ENCODE assay signal across 8 cellular contexts in genomic region chr15:101201411-101202174, GRCh38. TPM values are rescaled to one million over a fixed set of nuclear protein-coding genes. Genes with fewer than 3 reads are reported as not detected.
DNase-seq lines count a peak whose midpoint lies in the region; FAIRE-seq and TF ChIP-seq lines count a peak whose summit lies in the region.

No MANE protein-coding gene starts in this region.

- no peaks in the 10 kb centered on the region for H3K9me3 ChIP-seq in adipocyte (ENCODE audit: control insufficient read depth, low read length)
- H3K9me3 ChIP-seq in cardiac muscle cell (ENCODE audit: low read depth): no peaks in the 10 kb centered on the region
- no peaks in the 10 kb centered on the region for H3K9me3 ChIP-seq in small intestine (ENCODE audit: control insufficient read depth, low read depth)

- peaks cover 0 to 2% (median 0%) of the 10 kb centered on the region in 3 donors for H3K27me3 Mint-ChIP-seq in CD14-positive monocyte (ENCODE audit: low read depth in 3 of 3)

- no peak for FAIRE-seq in small intestine (lab: Jason Lieb, UNC)

- WGBS in small intestine, 3 donors: 50 to 73% (median 68%) methylated on average over 5 of the region's 5 CpGs

- TF ChIP-seq CTCF in CD14-positive monocyte (IDR thresholded peaks at IDR 0.05) (no peak), cardiac muscle cell (IDR thresholded peaks at IDR 0.05; ENCODE audit: low read depth, low read length) (no peak), GM13976 (IDR thresholded peaks at IDR 0.05; ENCODE audit: borderline replicate concordance, control extremely low read depth, extremely low read depth, insufficient read depth, missing control alignments) (no peak)

- H3K4me3 ChIP-seq in adipocyte (ENCODE audit: low read length) (peak overlapping the region; percentile 51), cardiac muscle cell (no peak overlapping the region), small intestine (ENCODE audit: low read depth in 1 of 2, low read length in 2 of 2) (no peak overlapping the region)

- H3K4me3 Mint-ChIP-seq in CD14-positive monocyte: peak overlapping the region in 1 of 2 donors; percentile 26

- intact Hi-C loops in CD14-positive monocyte (cut with micrococcal nuclease): loop anchor here in 1 of 2 donors (5.0 kb wide), 1 partner anchor 41 kb away; no protein-coding TSS in a partner anchor

- peaks cover 75% of the 10 kb centered on the region for H3K4me1 Mint-ChIP-seq in CD14-positive monocyte

- H3K27ac ChIP-seq in cardiac muscle cell (peak overlapping the region; percentile 67), small intestine (ENCODE audit: low read depth in 1 of 2, low read length in 1 of 2) (peak overlapping the region in 1 of 2 donors; percentile 79)

- peak overlapping the region; percentile 81 to 93 (median 90) for H3K27ac Mint-ChIP-seq in CD14-positive monocyte

- H3K27me3 ChIP-seq in adipocyte (replicated peaks; ENCODE audit: control insufficient read depth, insufficient read depth, low read length): no peaks in the 10 kb centered on the region
- H3K27me3 ChIP-seq in cardiac muscle cell: no peaks in the 10 kb centered on the region
- H3K27me3 ChIP-seq in small intestine (ENCODE audit: control insufficient read depth in 2 of 2, insufficient read depth in 2 of 2, low read length in 2 of 2): no peaks in the 10 kb centered on the region

- peaks cover 10 to 25% of the 10 kb centered on the region in 2 donors for H3K36me3 Mint-ChIP-seq in CD14-positive monocyte

- no peaks in the 10 kb centered on the region for H3K36me3 ChIP-seq in adipocyte (ENCODE audit: control insufficient read depth, insufficient read depth, low read length, severe bottlenecking)
- H3K36me3 ChIP-seq in cardiac muscle cell: no peaks in the 10 kb centered on the region
- no peaks in the 10 kb centered on the region for H3K36me3 ChIP-seq in small intestine (ENCODE audit: control insufficient read depth in 2 of 2, insufficient read depth in 2 of 2, low read length in 2 of 2)

- H3K9me3 Mint-ChIP-seq in CD14-positive monocyte: no peaks in the 10 kb centered on the region

- peak; percentile 85 for DNase-seq in CD14-positive monocyte (ENCODE audit: low spot score)
- peak; percentile 93 to 95 for DNase-seq in Kasumi-1 (lab: John Stamatoyannopoulos, UW)
- DNase-seq in adipocyte (ENCODE audit: low read depth): peak; percentile 98
- DNase-seq in cardiac muscle cell (ENCODE audit: low read depth in 1 of 2, low spot score in 1 of 2): peak; percentile 62 to 98
- peak; percentile 67 for DNase-seq in pons (ENCODE audit: low spot score)
- no peak for DNase-seq in small intestine
- DNase-seq in GM13976 (ENCODE audit: low spot score): no peak
- DNase-seq in NCI-H774 (lab: John Stamatoyannopoulos, UW): no peak

- in situ Hi-C loops in GM13976 (cut with MboI; ENCODE audit: low sequenced_read_pairs, unreplicated experiment): no loop called here

- peaks cover 46% of the 10 kb centered on the region for H3K4me1 ChIP-seq in adipocyte (ENCODE audit: control insufficient read depth, insufficient read depth, low read length)
- peaks cover 48% of the 10 kb centered on the region for H3K4me1 ChIP-seq in cardiac muscle cell (ENCODE audit: low read depth)
- H3K4me1 ChIP-seq in small intestine (ENCODE audit: control insufficient read depth in 2 of 2, insufficient read depth in 1 of 2, low read depth in 1 of 2, low read length in 1 of 2): peaks cover 0 to 12% of the 10 kb centered on the region in 2 donors

- H3K9ac ChIP-seq in adipocyte (ENCODE audit: low read length): peak overlapping the region; percentile 69

RNA-seq across cellular contexts. Expression of gene CHSY1, which starts 50.3 kb away (rescaled TPM):
- polyA plus RNA-seq in CD14-positive monocyte (1 to 10 TPM; 2.7 to 3.0 TPM), cardiac muscle cell (33.4 and 36.0 TPM in 2 replicates), small intestine (1 to 10 TPM; 1.6 to 9.0 (median 3.0) TPM)
- 28.0 and 30.3 TPM in 2 replicates for total RNA-seq in cardiac muscle cell

Comparison
In these comparisons a context has a peak if more than half of its experiments do, and no peak if none do; other contexts are left out.
1. DNase-seq: peak in CD14-positive monocyte (single experiment), Kasumi-1 (2 of 2), adipocyte (single experiment), cardiac muscle cell (2 of 2) and pons (single experiment); none in small intestine (single experiment), GM13976 (single experiment) and NCI-H774 (single experiment).